3 cellular contexts compared by ENCODE assay signal in the genomic region with DNA sequence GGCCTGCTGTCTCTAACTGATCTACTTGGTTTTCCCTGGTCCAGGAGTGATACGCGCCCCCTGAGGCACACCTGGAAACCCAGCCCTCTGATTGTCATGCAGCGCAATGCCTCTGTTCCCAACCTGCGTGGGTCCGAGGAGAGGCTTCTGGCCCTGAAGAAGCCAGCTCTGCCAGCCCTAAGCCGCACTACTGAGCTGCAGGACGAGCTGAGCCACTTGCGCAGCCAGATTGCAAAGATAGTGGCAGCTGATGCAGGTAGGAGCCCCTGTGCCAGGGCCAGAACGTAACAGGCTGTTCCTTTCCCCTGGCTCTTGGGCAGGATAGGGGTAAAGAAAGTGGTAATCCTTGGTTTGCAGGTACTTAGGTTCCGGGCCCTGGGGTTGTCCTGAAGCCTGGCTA.
TF ChIP-seq lines count a peak whose summit lies in the region.

No MANE protein-coding gene starts in this region.

TF ChIP-seq in PFSK-1, 5 proteins besides CTCF, POLR2A, EP300 and RAD21:
- TF ChIP-seq, protein P1, sequence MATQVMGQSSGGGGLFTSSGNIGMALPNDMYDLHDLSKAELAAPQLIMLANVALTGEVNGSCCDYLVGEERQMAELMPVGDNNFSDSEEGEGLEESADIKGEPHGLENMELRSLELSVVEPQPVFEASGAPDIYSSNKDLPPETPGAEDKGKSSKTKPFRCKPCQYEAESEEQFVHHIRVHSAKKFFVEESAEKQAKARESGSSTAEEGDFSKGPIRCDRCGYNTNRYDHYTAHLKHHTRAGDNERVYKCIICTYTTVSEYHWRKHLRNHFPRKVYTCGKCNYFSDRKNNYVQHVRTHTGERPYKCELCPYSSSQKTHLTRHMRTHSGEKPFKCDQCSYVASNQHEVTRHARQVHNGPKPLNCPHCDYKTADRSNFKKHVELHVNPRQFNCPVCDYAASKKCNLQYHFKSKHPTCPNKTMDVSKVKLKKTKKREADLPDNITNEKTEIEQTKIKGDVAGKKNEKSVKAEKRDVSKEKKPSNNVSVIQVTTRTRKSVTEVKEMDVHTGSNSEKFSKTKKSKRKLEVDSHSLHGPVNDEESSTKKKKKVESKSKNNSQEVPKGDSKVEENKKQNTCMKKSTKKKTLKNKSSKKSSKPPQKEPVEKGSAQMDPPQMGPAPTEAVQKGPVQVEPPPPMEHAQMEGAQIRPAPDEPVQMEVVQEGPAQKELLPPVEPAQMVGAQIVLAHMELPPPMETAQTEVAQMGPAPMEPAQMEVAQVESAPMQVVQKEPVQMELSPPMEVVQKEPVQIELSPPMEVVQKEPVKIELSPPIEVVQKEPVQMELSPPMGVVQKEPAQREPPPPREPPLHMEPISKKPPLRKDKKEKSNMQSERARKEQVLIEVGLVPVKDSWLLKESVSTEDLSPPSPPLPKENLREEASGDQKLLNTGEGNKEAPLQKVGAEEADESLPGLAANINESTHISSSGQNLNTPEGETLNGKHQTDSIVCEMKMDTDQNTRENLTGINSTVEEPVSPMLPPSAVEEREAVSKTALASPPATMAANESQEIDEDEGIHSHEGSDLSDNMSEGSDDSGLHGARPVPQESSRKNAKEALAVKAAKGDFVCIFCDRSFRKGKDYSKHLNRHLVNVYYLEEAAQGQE (IDR thresholded peaks at IDR 0.05; ENCODE audit: insufficient read depth in 1 of 2, low read depth in 2 of 2, low read length in 2 of 2), result no peak
- no peak for TF ChIP-seq TAF1 (IDR thresholded peaks at IDR 0.05; ENCODE audit: borderline replicate concordance, insufficient read depth, low read length)
- no peak for TF ChIP-seq SIN3A (IDR thresholded peaks at IDR 0.05; ENCODE audit: borderline replicate concordance, insufficient read depth, low read length)
- TF ChIP-seq POLR2AphosphoS5 (IDR thresholded peaks at IDR 0.05; ENCODE audit: low read depth, low read length), result peak; percentile 34; the same call in 1 of the 2 replicates

TF ChIP-seq in K562, 482 proteins besides CTCF, POLR2A, EP300 and RAD21:
- TF ChIP-seq ZNF239 (CRISPR knock-in tag; IDR thresholded peaks at IDR 0.05) (no peak), POLR2G (IDR thresholded peaks at IDR 0.05; ENCODE audit: low read depth, low read length) (peak; percentile 72), RBFOX2 (IDR thresholded peaks at IDR 0.05; ENCODE audit: low read depth, low read length) (peak; percentile 41; the same call in 1 of the 2 replicates), SMAD2 (IDR thresholded peaks at IDR 0.05; ENCODE audit: low read depth, low read length) (no peak), RBM22 (IDR thresholded peaks at IDR 0.05; ENCODE audit: low read depth, low read length, poor library complexity, severe bottlenecking) (peak; percentile 26), WHSC1 (IDR thresholded peaks at IDR 0.05; ENCODE audit: low read length) (peak; percentile 33), SOX6 (IDR thresholded peaks at IDR 0.05) (no peak)

TF ChIP-seq in HEK293T, 16 proteins besides CTCF, POLR2A, EP300 and RAD21:
- no peak for TF ChIP-seq ZNF384 (IDR thresholded peaks at IDR 0.05)
- no peak for TF ChIP-seq ELF4 (IDR thresholded peaks at IDR 0.05)
- TF ChIP-seq BHLHE40 (IDR thresholded peaks at IDR 0.05; ENCODE audit: borderline replicate concordance), result no peak
- no peak for TF ChIP-seq ARNT (IDR thresholded peaks at IDR 0.05)
- TF ChIP-seq HDGF (IDR thresholded peaks at IDR 0.05; ENCODE audit: borderline replicate concordance), result no peak
- no peak for TF ChIP-seq TARDBP (IDR thresholded peaks at IDR 0.05)
- TF ChIP-seq, protein P2, sequence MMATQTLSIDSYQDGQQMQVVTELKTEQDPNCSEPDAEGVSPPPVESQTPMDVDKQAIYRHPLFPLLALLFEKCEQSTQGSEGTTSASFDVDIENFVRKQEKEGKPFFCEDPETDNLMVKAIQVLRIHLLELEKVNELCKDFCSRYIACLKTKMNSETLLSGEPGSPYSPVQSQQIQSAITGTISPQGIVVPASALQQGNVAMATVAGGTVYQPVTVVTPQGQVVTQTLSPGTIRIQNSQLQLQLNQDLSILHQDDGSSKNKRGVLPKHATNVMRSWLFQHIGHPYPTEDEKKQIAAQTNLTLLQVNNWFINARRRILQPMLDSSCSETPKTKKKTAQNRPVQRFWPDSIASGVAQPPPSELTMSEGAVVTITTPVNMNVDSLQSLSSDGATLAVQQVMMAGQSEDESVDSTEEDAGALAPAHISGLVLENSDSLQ (IDR thresholded peaks at IDR 0.05), result no peak
- TF ChIP-seq LEF1 (IDR thresholded peaks at IDR 0.05; ENCODE audit: borderline replicate concordance), result no peak
- TF ChIP-seq SP1 (IDR thresholded peaks at IDR 0.05), result no peak
- TF ChIP-seq FOXA1 (IDR thresholded peaks at IDR 0.05), result no peak
- no peak for TF ChIP-seq FOXM1 (IDR thresholded peaks at IDR 0.05; ENCODE audit: borderline replicate concordance)
- no peak for TF ChIP-seq NFRKB (IDR thresholded peaks at IDR 0.05)
- no peak for TF ChIP-seq SUZ12 (IDR thresholded peaks at IDR 0.05)
- no peak for TF ChIP-seq L3MBTL2 (conservative IDR thresholded peaks at IDR 0.05)
- TF ChIP-seq CTBP1 (IDR thresholded peaks at IDR 0.05; ENCODE audit: borderline replicate concordance), result no peak
TF ChIP-seq in HEK293T: peak in this region for 0.
